ENCODE assay signal across 27 cellular contexts in the genomic region with DNA sequence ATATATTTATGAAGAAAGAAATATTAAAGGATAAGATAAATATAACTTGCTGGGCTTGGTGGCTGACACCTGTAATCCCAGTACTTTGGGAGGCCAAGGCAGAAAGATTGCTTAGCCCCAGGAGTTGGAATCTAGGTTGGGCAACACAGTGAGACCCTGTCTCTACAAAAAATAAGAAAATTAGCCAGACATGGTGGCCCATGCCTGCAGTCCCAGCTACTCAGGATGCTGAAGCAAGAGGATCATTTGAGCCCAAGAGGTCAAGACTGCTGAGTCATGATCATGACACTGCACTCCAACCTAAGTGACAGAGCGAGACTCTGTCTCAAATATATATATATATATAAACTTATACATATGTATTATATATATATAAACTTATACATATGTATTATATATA.
DNase-seq lines count a peak whose midpoint lies in the region; ATAC-seq, FAIRE-seq and TF ChIP-seq lines count a peak whose summit lies in the region.
"Had no signal": no experiment of that assay in that cellular context is flagged by ENCODE, and none has a peak within 500 bp of the region (broad histone marks: within the 10 kb centered on the region; RNA-seq: fewer than 3 reads in every experiment).

No MANE protein-coding gene starts in this region.

- peaks cover 10% of the 10 kb centered on the region for H3K27me3 Mint-ChIP-seq in GM23338 (ENCODE audit: insufficient read depth, low read depth, poor library complexity)

- DNase-seq in NCI-H82 (lab: John Stamatoyannopoulos, UW), result peak; percentile 13
- no peak for DNase-seq in NCI-H82 treated with DMSO at 0.1 percent for 48 hours (lab: John Stamatoyannopoulos, UW; ENCODE audit: unreplicated experiment)
- peak; percentile 29 for DNase-seq in NCI-H69 (lab: John Stamatoyannopoulos, UW)
- DNase-seq in K562 (ENCODE audit: extremely low read depth in 1 of 4, low spot score in 3 of 4), result peak in 1 of 4 experiments; percentile 94
- peak; percentile 27 for DNase-seq in renal cortical epithelial cell (ENCODE audit: low read depth)
- DNase-seq in NCI-H1417 treated with DMSO at 0.1 percent for 48 hours (lab: John Stamatoyannopoulos, UW), result no peak
- no peak for DNase-seq in NCI-H524 (lab: John Stamatoyannopoulos, UW)
- DNase-seq in GM23338 (ENCODE audit: low spot score), result no peak
- DNase-seq: activated CD4-positive, alpha-beta T cell treated with anti-CD3 and anti-CD28 coated beads, Interleukin-2, amount 50 U/mL, for 4 hours; activated naive CD4-positive, alpha-beta T cell treated with anti-CD3 and anti-CD28 coated beads for 36 hours; CD8-positive, alpha-beta memory T cell; GDM1; H7; KBM-7; left ventricle myocardium superior; natural killer cell; NCI-H1694 treated with DMSO at 0.1 percent for 48 hours; NCI-H526; occipital lobe; stimulated activated naive CD8-positive, alpha-beta T cell treated with anti-CD3 and anti-CD28 coated beads, Interleukin-15, amount 100 ng/mL, for 72 hours had no signal

- CTCF ChIA-PET in K562 (lab: Yijun Ruan, JAX; ENCODE audit: low intra/inter-chr PET ratio), result no interaction called here

- H3K36me3 Mint-ChIP-seq in GM23338 (ENCODE audit: low read depth), result no peaks in the 10 kb centered on the region; the same call in 2 of the 3 replicates
- H3K36me3 Mint-ChIP-seq: brain; CD8-positive, alpha-beta memory T cell; natural killer cell had no signal

- no peak overlapping the region for H3K9ac ChIP-seq in K562 (ENCODE audit: insufficient read depth in 1 of 2, low read depth in 2 of 2, low read length in 2 of 2)

- no peaks in the 10 kb centered on the region for H3K9me3 ChIP-seq in K562 (replicated peaks; ENCODE audit: control insufficient read depth, insufficient read depth, low read depth, low read length)
- H3K9me3 ChIP-seq: adrenal gland, vagina had no signal

- in situ Hi-C loops in K562 (cut with MboI), result no loop called here

- no peaks in the 10 kb centered on the region for H3F3A ChIP-seq in GM23338 (replicated peaks; ENCODE audit: low read depth)

- WGBS in K562 (ENCODE audit: insufficient coverage, low coverage, missing lambda C conversion rate), result 18% methylated on average over 1 of the region's 1 CpG

- no peak overlapping the region for H3K4me3 Mint-ChIP-seq in GM23338
- H3K4me3 Mint-ChIP-seq: activated naive CD4-positive, alpha-beta T cell treated with anti-CD3 and anti-CD28 coated beads for 36 hours; activated T-helper 1 cell treated with anti-CD3 and anti-CD28 coated beads, Interleukin-12 subunit alpha, Interleukin-12 subunit beta, Interleukin-2, Interleukin-4 antibody, amounts not matched to agents 30 ng/mL and 10 ng/mL and 1 ng/mL, durations not matched to agents 14 hours and 24 hours and 36 hours; CD8-positive, alpha-beta memory T cell; natural killer cell; stimulated activated naive CD8-positive, alpha-beta T cell treated with anti-CD3 and anti-CD28 coated beads, Interleukin-15, amount 100 ng/mL, for 72 hours had no signal

- FAIRE-seq in K562 (lab: Jason Lieb, UNC), result peak; percentile 85
- FAIRE-seq: islet of Langerhans had no signal

- ATAC-seq in K562, result peak; percentile 79
- ATAC-seq in GM23338, result no peak
- ATAC-seq: left ventricle myocardium superior; natural killer cell; SK-N-SH treated with all-trans-retinoic acid at 6 μM for 48 hours; stimulated activated naive CD8-positive, alpha-beta T cell treated with anti-CD3 and anti-CD28 coated beads, Interleukin-15, amount 100 ng/mL, for 72 hours had no signal

- H3K36me3 ChIP-seq in K562 (ENCODE audit: control insufficient read depth, insufficient read depth, low read length) (no peaks in the 10 kb centered on the region), GM23338 (ENCODE audit: insufficient read depth) (no peaks in the 10 kb centered on the region)
- H3K36me3 ChIP-seq: adrenal gland, vagina had no signal

- TF ChIP-seq EP300 in K562 (IDR thresholded peaks at IDR 0.05; ENCODE audit: low read length), result peak; percentile 60

- no TSS peak for BruUV-seq in K562 (replicated peaks; lab: Mats Ljungman, UMichigan)

- H3K27ac ChIP-seq in K562 (ENCODE audit: extremely low read depth, low read depth, low read length) (peak overlapping the region; percentile 72; the same call in 2 of the 3 replicates), GM23338 (ENCODE audit: low read depth) (no peak overlapping the region)
- H3K27ac ChIP-seq: adrenal gland, skin epidermis, vagina had no signal

- no peak overlapping the region for H3K27ac Mint-ChIP-seq in GM23338
- H3K27ac Mint-ChIP-seq: activated naive CD4-positive, alpha-beta T cell treated with anti-CD3 and anti-CD28 coated beads for 36 hours; activated T-helper 1 cell treated with anti-CD3 and anti-CD28 coated beads, Interleukin-12 subunit alpha, Interleukin-12 subunit beta, Interleukin-2, Interleukin-4 antibody, amounts not matched to agents 30 ng/mL and 10 ng/mL and 1 ng/mL, durations not matched to agents 14 hours and 24 hours and 36 hours; CD8-positive, alpha-beta memory T cell; natural killer cell; stimulated activated naive CD8-positive, alpha-beta T cell treated with anti-CD3 and anti-CD28 coated beads, Interleukin-15, amount 100 ng/mL, for 72 hours had no signal

- TF ChIP-seq CTCF in K562 (IDR thresholded peaks at IDR 0.05 in 2 of 3, conservative IDR thresholded peaks at IDR 0.05 in 1 of 3; ENCODE audit: insufficient read depth in 2 of 3, low read depth in 1 of 3, low read length in 3 of 3) (no peak), GM23338 (conservative IDR thresholded peaks at IDR 0.05; ENCODE audit: low read depth in 2 of 2) (no peak)

- no peaks in the 10 kb centered on the region for H3K9me1 ChIP-seq in K562 (ENCODE audit: control insufficient read depth, insufficient read depth, low read length)

- H3K4me1 Mint-ChIP-seq in GM23338, result peaks cover 19% of the 10 kb centered on the region
- H3K4me1 Mint-ChIP-seq: CD8-positive, alpha-beta memory T cell; natural killer cell; stimulated activated naive CD8-positive, alpha-beta T cell treated with anti-CD3 and anti-CD28 coated beads, Interleukin-15, amount 100 ng/mL, for 72 hours had no signal

- H3K4me2 ChIP-seq in K562 (ENCODE audit: insufficient read depth, low read length), result no peak overlapping the region
- H3K4me2 ChIP-seq in GM23338, result no peak overlapping the region

- H3K79me2 ChIP-seq in K562 (ENCODE audit: control insufficient read depth, insufficient read depth, low read length) (no peaks in the 10 kb centered on the region), GM23338 (replicated peaks; ENCODE audit: insufficient read depth) (no peaks in the 10 kb centered on the region)

- H2AFZ ChIP-seq in K562 (ENCODE audit: low read depth, low read length) (peak overlapping the region; percentile 52; the same call in 1 of the 2 replicates), GM23338 (no peak overlapping the region)

- TF ChIP-seq RAD21 in K562 (CRISPR knock-in tag; conservative IDR thresholded peaks at IDR 0.05 in 1 of 2, IDR thresholded peaks at IDR 0.05 in 1 of 2), result no peak

- H3K27me3 ChIP-seq in K562 (ENCODE audit: control insufficient read depth in 2 of 2, insufficient read depth in 2 of 2, low read length in 2 of 2) (no peaks in the 10 kb centered on the region), GM23338 (ENCODE audit: insufficient read depth) (no peaks in the 10 kb centered on the region)
- H3K27me3 ChIP-seq: adrenal gland, vagina had no signal

- H4K20me1 ChIP-seq in K562 (replicated peaks; ENCODE audit: control insufficient read depth, insufficient read depth, low read length) (no peaks in the 10 kb centered on the region), GM23338 (replicated peaks; ENCODE audit: insufficient read depth) (no peaks in the 10 kb centered on the region)

- no peaks in the 10 kb centered on the region for H3K9me2 ChIP-seq in GM23338 (ENCODE audit: insufficient read depth)

- no peaks in the 10 kb centered on the region; the same call in 1 of the 3 replicates for H3K9me3 Mint-ChIP-seq in GM23338
- H3K9me3 Mint-ChIP-seq: activated naive CD4-positive, alpha-beta T cell treated with anti-CD3 and anti-CD28 coated beads for 36 hours; activated T-helper 1 cell treated with anti-CD3 and anti-CD28 coated beads, Interleukin-12 subunit alpha, Interleukin-12 subunit beta, Interleukin-2, Interleukin-4 antibody, amounts not matched to agents 30 ng/mL and 10 ng/mL and 1 ng/mL, durations not matched to agents 14 hours and 24 hours and 36 hours; CD8-positive, alpha-beta memory T cell; natural killer cell; stimulated activated naive CD8-positive, alpha-beta T cell treated with anti-CD3 and anti-CD28 coated beads, Interleukin-15, amount 100 ng/mL, for 72 hours had no signal

- POLR2A ChIA-PET in K562 (lab: Yijun Ruan, JAX), result no interaction called here

- H3K4me3 ChIP-seq in K562 (no peak overlapping the region), GM23338 (no peak overlapping the region)
- H3K4me3 ChIP-seq: adrenal gland, skin epidermis, vagina had no signal

- no peak for TF ChIP-seq POLR2A in K562 (conservative IDR thresholded peaks at IDR 0.05)

- H3K4me1 ChIP-seq in K562 (replicated peaks in 1 of 2; ENCODE audit: control insufficient read depth in 2 of 2, insufficient read depth in 2 of 2, low read length in 2 of 2) (peaks cover 15 to 41% of the 10 kb centered on the region in 2 experiments), GM23338 (ENCODE audit: insufficient read depth) (0 out of 2 replicates have a peak, but pooled peaks cover 7% of the 10 kb centered on the region)
- H3K4me1 ChIP-seq: adrenal gland, vagina had no signal

- intact Hi-C loops in K562 (cut with micrococcal nuclease), result no loop called here

TF ChIP-seq in K562, 482 proteins besides CTCF, POLR2A, EP300 and RAD21 (continues in another document):
- TF ChIP-seq ZNF134 (CRISPR knock-in tag; conservative IDR thresholded peaks at IDR 0.05), result no peak
- TF ChIP-seq CBX1 (IDR thresholded peaks at IDR 0.05; ENCODE audit: low read depth), result no peak
- no peak for TF ChIP-seq ZNF586 (CRISPR knock-in tag; conservative IDR thresholded peaks at IDR 0.05)
- TF ChIP-seq BRCA1 (IDR thresholded peaks at IDR 0.05), result no peak
- TF ChIP-seq BRCA1 (CRISPR knock-in tag; IDR thresholded peaks at IDR 0.05), result no peak

Comparison
In these comparisons a context has a peak if more than half of its experiments do, and no peak if none do; other contexts are left out.
1. DNase-seq: peak in NCI-H82 (single experiment), NCI-H69 (single experiment) and renal cortical epithelial cell (single experiment); none in NCI-H82 treated with DMSO at 0.1 percent for 48 hours (single experiment), NCI-H1417 treated with DMSO at 0.1 percent for 48 hours (single experiment), NCI-H524 (0 of 2) and GM23338 (single experiment).